In genomic region chr14:30444451-30444850, GRCh38 we compare ENCODE assay signal across 28 cellular contexts.
"Had no signal": no experiment of that assay in that cellular context is flagged by ENCODE, and none has a peak within 500 bp of the region (broad histone marks: within the 10 kb centered on the region; RNA-seq: fewer than 3 reads in every experiment).

No MANE protein-coding gene starts in this region.

- H2AFZ ChIP-seq: neural progenitor cell, parathyroid adenoma had no signal

- H3K4me3 Mint-ChIP-seq: natural killer cell treated with Interleukin-12 subunit alpha and Interleukin-12 subunit beta and Interleukin-15 and Interleukin-18, amount 100 ng/mL, for 72 hours; nephron progenitor cell; neural progenitor cell; stimulated activated effector memory CD8-positive, alpha-beta T cell treated with anti-CD3 and anti-CD28 coated beads, Interleukin-12 subunit alpha, Interleukin-12 subunit beta, amount 100 ng/mL, for 72 hours; stimulated activated naive B cell treated with anti-CD40 and anti-IgM and Interleukin-4, amounts not matched to agents 10 μg/mL and 1 μg/mL and 100 μg/mL, for 72 hours; stimulated activated naive CD8-positive, alpha-beta T cell treated with anti-CD3 and anti-CD28 coated beads, Interleukin-15, Interleukin-2, amounts not matched to agents 100 ng/mL and 50 ng/mL, for 24 hours had no signal

- ATAC-seq: natural killer cell treated with Interleukin-12 subunit alpha and Interleukin-12 subunit beta and Interleukin-15 and Interleukin-18, amount 100 ng/mL, for 72 hours; psoas muscle; right cardiac atrium; right lobe of liver; stimulated activated effector memory CD8-positive, alpha-beta T cell treated with anti-CD3 and anti-CD28 coated beads, Interleukin-12 subunit alpha, Interleukin-12 subunit beta, amount 100 ng/mL, for 72 hours; stimulated activated naive B cell treated with anti-CD40 and anti-IgM and Interleukin-4, amounts not matched to agents 10 μg/mL and 1 μg/mL and 100 μg/mL, for 72 hours had no signal

- H3K4me3 ChIP-seq: neural progenitor cell, ovary, psoas muscle, right lobe of liver, sigmoid colon, stomach, thoracic aorta, thyroid gland, tibial nerve, upper lobe of left lung, vagina had no signal

- H3K4me2 ChIP-seq: neural progenitor cell had no signal

- H3K27ac Mint-ChIP-seq: natural killer cell treated with Interleukin-12 subunit alpha and Interleukin-12 subunit beta and Interleukin-15 and Interleukin-18, amount 100 ng/mL, for 72 hours; neural progenitor cell; progenitor cell of endocrine pancreas; stimulated activated effector memory CD8-positive, alpha-beta T cell treated with anti-CD3 and anti-CD28 coated beads, Interleukin-12 subunit alpha, Interleukin-12 subunit beta, amount 100 ng/mL, for 72 hours; stimulated activated naive B cell treated with anti-CD40 and anti-IgM and Interleukin-4, amounts not matched to agents 10 μg/mL and 1 μg/mL and 100 μg/mL, for 72 hours; stimulated activated naive CD8-positive, alpha-beta T cell treated with anti-CD3 and anti-CD28 coated beads, Interleukin-15, Interleukin-2, amounts not matched to agents 100 ng/mL and 50 ng/mL, for 24 hours had no signal

- H3K36me3 Mint-ChIP-seq: natural killer cell treated with Interleukin-12 subunit alpha and Interleukin-12 subunit beta and Interleukin-15 and Interleukin-18, amount 100 ng/mL, for 72 hours; neural progenitor cell; stimulated activated effector memory CD8-positive, alpha-beta T cell treated with anti-CD3 and anti-CD28 coated beads, Interleukin-12 subunit alpha, Interleukin-12 subunit beta, amount 100 ng/mL, for 72 hours; stimulated activated naive B cell treated with anti-CD40 and anti-IgM and Interleukin-4, amounts not matched to agents 10 μg/mL and 1 μg/mL and 100 μg/mL, for 72 hours had no signal

- H3K9ac ChIP-seq: neural progenitor cell, parathyroid adenoma had no signal

- H3K27me3 Mint-ChIP-seq: progenitor cell of endocrine pancreas had no signal

- H3K27ac ChIP-seq: neural progenitor cell, ovary, parathyroid adenoma, psoas muscle, right lobe of liver, sigmoid colon, stomach, thoracic aorta, thyroid gland, tibial nerve, upper lobe of left lung, vagina had no signal

- H3K79me2 ChIP-seq: parathyroid adenoma had no signal

- H3K9me3 Mint-ChIP-seq: natural killer cell treated with Interleukin-12 subunit alpha and Interleukin-12 subunit beta and Interleukin-15 and Interleukin-18, amount 100 ng/mL, for 72 hours; nephron progenitor cell; neural progenitor cell; stimulated activated effector memory CD8-positive, alpha-beta T cell treated with anti-CD3 and anti-CD28 coated beads, Interleukin-12 subunit alpha, Interleukin-12 subunit beta, amount 100 ng/mL, for 72 hours; stimulated activated naive B cell treated with anti-CD40 and anti-IgM and Interleukin-4, amounts not matched to agents 10 μg/mL and 1 μg/mL and 100 μg/mL, for 72 hours; stimulated activated naive CD8-positive, alpha-beta T cell treated with anti-CD3 and anti-CD28 coated beads, Interleukin-15, Interleukin-2, amounts not matched to agents 100 ng/mL and 50 ng/mL, for 24 hours had no signal

- DNase-seq: nephron progenitor cell; occipital lobe; ovary; posterior cingulate gyrus; psoas muscle; right cardiac atrium; right lobe of liver; sigmoid colon; small intestine; stimulated activated CD4-positive, alpha-beta T cell treated with anti-CD3 and anti-CD28 coated beads, Interleukin-15, amount 100 ng/mL, for 24 hours; stimulated activated CD4-positive, alpha-beta T cell treated with anti-CD3 and anti-CD28 coated beads, Interleukin-2, amount 100 ng/mL, for 24 hours; stimulated activated CD4-positive, alpha-beta T cell treated with anti-CD3 and anti-CD28 coated beads, Interleukin-2, amount 100 ng/mL, for 48 hours; stimulated activated CD4-positive, alpha-beta T cell treated with anti-CD3 and anti-CD28 coated beads, Interleukin-4, amount 100 ng/mL, for 24 hours; stimulated activated naive B cell treated with anti-CD40 and anti-IgM and Interleukin-4, amounts not matched to agents 10 μg/mL and 1 μg/mL and 100 μg/mL, for 72 hours; stimulated activated naive CD4-positive, alpha-beta T cell treated with Interleukin-2 at 50 U/mL for 16 hours; stomach; thyroid gland; trophoblast cell; upper lobe of left lung had no signal

- H3K9me3 ChIP-seq: ovary, psoas muscle, right lobe of liver, sigmoid colon, stomach, thoracic aorta, thyroid gland, tibial nerve, upper lobe of left lung, vagina had no signal

- H3K27me3 ChIP-seq: neural progenitor cell, ovary, right lobe of liver, sigmoid colon, stomach, thyroid gland, tibial nerve, upper lobe of left lung, vagina had no signal

- H3K36me3 ChIP-seq: neural progenitor cell, ovary, right lobe of liver, sigmoid colon, stomach, thoracic aorta, thyroid gland, tibial nerve, upper lobe of left lung, vagina had no signal

- H3K4me1 ChIP-seq: parathyroid adenoma, psoas muscle, right lobe of liver, sigmoid colon, stomach, thyroid gland, tibial nerve, upper lobe of left lung, vagina had no signal

- H3K4me1 Mint-ChIP-seq: stimulated activated effector memory CD8-positive, alpha-beta T cell treated with anti-CD3 and anti-CD28 coated beads, Interleukin-12 subunit alpha, Interleukin-12 subunit beta, amount 100 ng/mL, for 72 hours; stimulated activated naive B cell treated with anti-CD40 and anti-IgM and Interleukin-4, amounts not matched to agents 10 μg/mL and 1 μg/mL and 100 μg/mL, for 72 hours had no signal
